Comparison of ENCODE assay signal across 8 cellular contexts in the genomic region with DNA sequence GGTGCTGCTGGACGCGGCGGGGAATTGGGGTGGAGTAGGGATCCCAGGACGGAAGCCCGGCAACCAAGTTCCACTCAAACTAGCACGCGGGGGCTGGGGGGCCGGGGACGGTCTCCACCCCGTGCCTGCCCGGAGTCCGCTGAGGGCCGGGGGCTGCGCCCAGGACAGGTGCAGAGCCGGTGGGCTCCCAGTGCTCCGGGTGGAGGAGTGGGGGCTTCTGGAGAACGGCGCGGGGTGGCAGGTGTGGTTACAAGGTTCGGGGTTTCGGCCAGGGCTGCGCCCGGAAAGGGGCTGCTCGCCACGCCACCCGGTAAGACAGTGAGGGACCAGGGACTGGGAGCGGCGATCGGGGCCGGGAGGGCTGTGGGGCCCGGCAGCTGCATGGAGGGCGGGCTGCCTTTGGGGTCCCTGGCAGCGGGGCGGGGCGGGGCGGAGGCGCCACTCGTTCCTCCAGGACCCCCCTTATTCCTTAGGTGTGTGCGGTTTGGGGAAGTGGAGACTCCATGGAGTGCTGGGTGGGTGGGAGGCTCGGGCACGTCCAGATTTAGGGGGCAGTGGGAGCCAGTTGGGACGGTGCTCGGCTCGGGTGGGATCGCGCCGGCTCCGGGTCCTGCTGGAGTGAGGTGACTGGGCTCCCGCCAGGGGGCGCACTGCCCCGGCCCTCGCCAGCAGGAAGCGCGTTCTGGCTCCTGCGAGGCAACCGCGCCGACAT. TPM values are rescaled to one million over a fixed set of nuclear protein-coding genes. Genes with fewer than 3 reads are reported as not detected.
DNase-seq lines count a peak whose midpoint lies in the region; ATAC-seq and TF ChIP-seq lines count a peak whose summit lies in the region.

No MANE protein-coding gene starts in this region.

- TF ChIP-seq CTCF in colonic mucosa (IDR thresholded peaks at IDR 0.05) (peak; percentile 93), left lung (IDR thresholded peaks at IDR 0.05) (peak; percentile 91 to 97)

- no peak overlapping the region for H3K27ac ChIP-seq in colonic mucosa
- peak overlapping the region; percentile 13 to 78 for H3K27ac ChIP-seq in left lung

- in situ Hi-C loops in G401 (cut with HindIII; ENCODE audit: low sequenced_read_pairs): loop anchor here (5.0 kb wide), 1 partner anchor 165 kb away; no protein-coding TSS in a partner anchor

- H3K9me3 ChIP-seq in colonic mucosa (no peaks in the 10 kb centered on the region), left lung (no peaks in the 10 kb centered on the region)

- H3K36me3 ChIP-seq in colonic mucosa: no peaks in the 10 kb centered on the region
- no peaks in the 10 kb centered on the region for H3K36me3 ChIP-seq in left lung

- no peaks in the 10 kb centered on the region for H3K4me1 ChIP-seq in colonic mucosa
- H3K4me1 ChIP-seq in left lung: peaks cover 0 to 25% of the 10 kb centered on the region in 2 donors

- intact Hi-C loops in colonic mucosa (cut with DNase I): loop anchor here (2.0 to 10.0 kb wide), 4 partner anchors 103 to 380 kb away; no protein-coding TSS in a partner anchor
- intact Hi-C loops in left lung (cut with DNase I): loop anchor here in 1 of 2 donors (10.0 kb wide), 2 partner anchors 103 to 167 kb away; no protein-coding TSS in a partner anchor

- ATAC-seq in HG02588 (IDR thresholded peaks at IDR 0.05; ENCODE audit: unreplicated experiment) (peak; percentile 48), left lung (peak; percentile 93), GM18517 (IDR thresholded peaks at IDR 0.05; ENCODE audit: unreplicated experiment) (no peak)

- peak overlapping the region in 1 of 2 donors; percentile 72 for H3K9ac ChIP-seq in colonic mucosa (ENCODE audit: low read depth in 2 of 2, low read length in 2 of 2)

- H3K4me3 ChIP-seq in colonic mucosa (peak overlapping the region; percentile 54), left lung (peak overlapping the region; percentile 47 to 50)

- peak; percentile 85 for DNase-seq in G401 (ENCODE audit: low spot score)
- peak; percentile 80 for DNase-seq in NCI-H2171 (lab: John Stamatoyannopoulos, UW)
- peak; percentile 88 for DNase-seq in activated CD4-positive, alpha-beta T cell treated with anti-CD3 and anti-CD28 coated beads for 48 hours
- DNase-seq in colonic mucosa: peak; percentile 75
- peak; percentile 75 to 94 for DNase-seq in left lung
- DNase-seq in stimulated activated CD4-positive, alpha-beta T cell treated with anti-CD3 and anti-CD28 coated beads, Interleukin-1b, Interleukin-23, amount 100 ng/mL, for 48 hours: peak; percentile 82

- H3K27me3 ChIP-seq in colonic mucosa: peaks cover 4% of the 10 kb centered on the region
- peaks cover 6 to 54% of the 10 kb centered on the region in 2 donors for H3K27me3 ChIP-seq in left lung

RNA-seq across cellular contexts. Expression of a gene that starts 0.8 kb away (rescaled TPM):
- 11.6 and 13.3 TPM in 2 replicates for total RNA-seq in G401 (2014; rRNA removed; shearing (Covaris generic))
- total RNA-seq in colonic mucosa (10 to 100 TPM in 1 of 2 donors, 1 to 10 TPM in 1; 3.4 to 13.4 TPM), left lung (10 to 100 TPM; 27.2 to 31.4 TPM)
